In the genomic region with DNA sequence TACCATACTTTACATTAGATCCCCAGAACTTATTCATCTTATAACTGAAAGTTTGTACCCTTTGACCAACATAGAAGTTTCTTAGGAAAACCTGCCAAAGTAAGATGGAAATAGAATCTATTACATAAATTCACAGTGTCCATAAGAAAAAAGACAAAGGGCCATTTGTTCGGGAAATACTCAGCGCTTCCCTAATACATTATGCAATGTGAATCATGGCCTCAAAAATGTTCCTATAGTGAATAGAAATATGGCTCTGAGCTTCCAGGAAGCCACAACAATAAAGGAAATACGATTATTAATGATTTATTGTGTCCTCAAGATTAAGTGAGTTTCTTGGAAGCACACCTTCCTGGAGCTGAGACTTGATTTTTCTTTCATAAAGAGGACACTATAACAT, we compare ENCODE assay signal across 34 cellular contexts.
"Had no signal": no experiment of that assay in that cellular context is flagged by ENCODE, and none has a peak within 500 bp of the region (broad histone marks: within the 10 kb centered on the region; RNA-seq: fewer than 3 reads in every experiment).

No MANE protein-coding gene starts in this region.

- H3K27me3 ChIP-seq: esophagus squamous epithelium, gastroesophageal sphincter, hepatocyte, ovary, stomach, thyroid gland, upper lobe of left lung, vagina had no signal

- H3K9me3 Mint-ChIP-seq: activated CD4-positive, alpha-beta memory T cell treated with anti-CD3 and anti-CD28 coated beads, Interleukin-2, amount 10 ng/mL, durations not matched to agents 7 days and 5 days; activated CD4-positive, alpha-beta T cell treated with anti-CD3 and anti-CD28 coated beads, Interleukin-2, amount 10 ng/mL, durations not matched to agents 24 days and 14 days; activated T-cell treated with anti-CD3 and anti-CD28 coated beads, Interleukin-2, amount 50 U/mL, for 24 hours; dendritic cell treated with granulocyte-macrophage colony-stimulating factor and Interleukin-4, amounts not matched to agents 40 ng/mL and 50 ng/mL, for 4 days; mesothelial cell of epicardium; naive thymus-derived CD4-positive, alpha-beta T cell; stimulated activated naive B cell treated with anti-CD40 and anti-IgM and Interleukin-4, amounts not matched to agents 10 μg/mL and 1 μg/mL and 100 μg/mL, for 72 hours had no signal

- DNase-seq: activated CD4-positive, alpha-beta memory T cell treated with anti-CD3 and anti-CD28 coated beads, Interleukin-2, amount 10 ng/mL, durations not matched to agents 7 days and 5 days; activated CD4-positive, alpha-beta T cell treated with anti-CD3 and anti-CD28 coated beads, Interleukin-2, amount 10 ng/mL, durations not matched to agents 24 days and 14 days; activated CD4-positive, CD25-positive, alpha-beta regulatory T cell treated with anti-CD3 and anti-CD28 coated beads, Interleukin-2, amount 50 U/mL, for 72 hours; activated CD8-positive, alpha-beta memory T cell treated with anti-CD3 and anti-CD28 coated beads, Interleukin-2, amount 50 U/mL, for 48 hours; activated gamma-delta T cell treated with Interleukin-2 at 50 U/mL for 16 hours; activated naive CD4-positive, alpha-beta T cell treated with anti-CD3 and anti-CD28 coated beads, Interleukin-2, amount 50 U/mL, for 16 hours; activated T-cell treated with anti-CD3 and anti-CD28 coated beads, Interleukin-2, amount 50 U/mL, for 24 hours; amniotic stem cell; central memory CD4-positive, alpha-beta T cell; effector CD4-positive, alpha-beta T cell; esophagus squamous epithelium; islet precursor cell; left cardiac atrium; left ventricle myocardium superior; naive thymus-derived CD4-positive, alpha-beta T cell; ovary; retina; stimulated activated CD4-positive, alpha-beta T cell treated with anti-CD3 and anti-CD28 coated beads, Interleukin-1b, Interleukin-23, amount 100 ng/mL, for 48 hours; stimulated activated CD4-positive, alpha-beta T cell treated with anti-CD3 and anti-CD28 coated beads, Interleukin-4, amount 100 ng/mL, for 4 hours; stimulated activated CD8-positive, alpha-beta memory T cell treated with anti-CD3 and anti-CD28 coated beads, Interleukin-4, amount 100 ng/mL, for 48 hours; stimulated activated naive B cell treated with anti-CD40 and anti-IgM and Interleukin-4, amounts not matched to agents 10 μg/mL and 1 μg/mL and 100 μg/mL, for 72 hours; stomach; T-helper 2 cell; thyroid gland; upper lobe of left lung had no signal

- H3K4me3 Mint-ChIP-seq: activated CD4-positive, alpha-beta memory T cell treated with anti-CD3 and anti-CD28 coated beads, Interleukin-2, amount 10 ng/mL, durations not matched to agents 7 days and 5 days; activated CD4-positive, alpha-beta T cell treated with anti-CD3 and anti-CD28 coated beads, Interleukin-2, amount 10 ng/mL, durations not matched to agents 24 days and 14 days; activated T-cell treated with anti-CD3 and anti-CD28 coated beads, Interleukin-2, amount 50 U/mL, for 24 hours; dendritic cell treated with granulocyte-macrophage colony-stimulating factor and Interleukin-4, amounts not matched to agents 40 ng/mL and 50 ng/mL, for 4 days; mesothelial cell of epicardium; naive thymus-derived CD4-positive, alpha-beta T cell; stimulated activated naive B cell treated with anti-CD40 and anti-IgM and Interleukin-4, amounts not matched to agents 10 μg/mL and 1 μg/mL and 100 μg/mL, for 72 hours had no signal

- H3K9me3 ChIP-seq: esophagus squamous epithelium, gastroesophageal sphincter, ovary, stomach, thyroid gland, upper lobe of left lung, vagina had no signal

- H3K27ac Mint-ChIP-seq: activated CD4-positive, alpha-beta memory T cell treated with anti-CD3 and anti-CD28 coated beads, Interleukin-2, amount 10 ng/mL, durations not matched to agents 7 days and 5 days; activated CD4-positive, alpha-beta T cell treated with anti-CD3 and anti-CD28 coated beads, Interleukin-2, amount 10 ng/mL, durations not matched to agents 24 days and 14 days; activated T-cell treated with anti-CD3 and anti-CD28 coated beads, Interleukin-2, amount 50 U/mL, for 24 hours; dendritic cell treated with granulocyte-macrophage colony-stimulating factor and Interleukin-4, amounts not matched to agents 40 ng/mL and 50 ng/mL, for 4 days; mesothelial cell of epicardium; naive thymus-derived CD4-positive, alpha-beta T cell; progenitor cell of endocrine pancreas; stimulated activated naive B cell treated with anti-CD40 and anti-IgM and Interleukin-4, amounts not matched to agents 10 μg/mL and 1 μg/mL and 100 μg/mL, for 72 hours had no signal

- H3K4me1 Mint-ChIP-seq: activated CD4-positive, alpha-beta memory T cell treated with anti-CD3 and anti-CD28 coated beads, Interleukin-2, amount 10 ng/mL, durations not matched to agents 7 days and 5 days; activated CD4-positive, alpha-beta T cell treated with anti-CD3 and anti-CD28 coated beads, Interleukin-2, amount 10 ng/mL, durations not matched to agents 24 days and 14 days had no signal

- H3K36me3 Mint-ChIP-seq: naive thymus-derived CD4-positive, alpha-beta T cell; stimulated activated naive B cell treated with anti-CD40 and anti-IgM and Interleukin-4, amounts not matched to agents 10 μg/mL and 1 μg/mL and 100 μg/mL, for 72 hours had no signal

- H3K4me1 ChIP-seq: esophagus squamous epithelium, gastroesophageal sphincter, thyroid gland, upper lobe of left lung had no signal

- H3K27me3 Mint-ChIP-seq: activated CD4-positive, alpha-beta memory T cell treated with anti-CD3 and anti-CD28 coated beads, Interleukin-2, amount 10 ng/mL, durations not matched to agents 7 days and 5 days; activated CD4-positive, alpha-beta T cell treated with anti-CD3 and anti-CD28 coated beads, Interleukin-2, amount 10 ng/mL, durations not matched to agents 24 days and 14 days; activated T-cell treated with anti-CD3 and anti-CD28 coated beads, Interleukin-2, amount 50 U/mL, for 24 hours; dendritic cell treated with granulocyte-macrophage colony-stimulating factor and Interleukin-4, amounts not matched to agents 40 ng/mL and 50 ng/mL, for 4 days; naive thymus-derived CD4-positive, alpha-beta T cell; progenitor cell of endocrine pancreas; stimulated activated naive B cell treated with anti-CD40 and anti-IgM and Interleukin-4, amounts not matched to agents 10 μg/mL and 1 μg/mL and 100 μg/mL, for 72 hours had no signal

- H3K36me3 ChIP-seq: esophagus squamous epithelium, ovary, upper lobe of left lung, vagina had no signal

- H2AFZ ChIP-seq: hepatocyte had no signal

- ATAC-seq: gastroesophageal sphincter; left cardiac atrium; left ventricle myocardium superior; naive thymus-derived CD4-positive, alpha-beta T cell; sciatic nerve; stimulated activated naive B cell treated with anti-CD40 and anti-IgM and Interleukin-4, amounts not matched to agents 10 μg/mL and 1 μg/mL and 100 μg/mL, for 72 hours had no signal

- H3K27ac ChIP-seq: epithelial cell of prostate, esophagus squamous epithelium, gastroesophageal sphincter, hepatocyte, ovary, stomach, thyroid gland, upper lobe of left lung, vagina had no signal

- H3K79me2 ChIP-seq: hepatocyte had no signal

- H3K4me3 ChIP-seq: esophagus squamous epithelium, gastroesophageal sphincter, hepatocyte, ovary, smooth muscle cell, stomach, thyroid gland, upper lobe of left lung, vagina had no signal

- H3K4me2 ChIP-seq: hepatocyte, smooth muscle cell had no signal
